ENCODE assay signal across 27 cellular contexts in genomic region chr2:169300617-169301530, GRCh38.
DNase-seq lines count a peak whose midpoint lies in the region; ATAC-seq and TF ChIP-seq lines count a peak whose summit lies in the region.
"Had no signal": no experiment of that assay in that cellular context is flagged by ENCODE, and none has a peak within 500 bp of the region (broad histone marks: within the 10 kb centered on the region; RNA-seq: fewer than 3 reads in every experiment).

No MANE protein-coding gene starts in this region.

- no peak for ATAC-seq in HG03378 (IDR thresholded peaks at IDR 0.05; ENCODE audit: unreplicated experiment)
- ATAC-seq: activated CD4-positive, alpha-beta T cell treated with anti-CD3 and anti-CD28 coated beads for 36 hours; activated T-helper 17 cell treated with anti-CD3 and anti-CD28 coated beads, Interleukin-2, amount 50 U/mL, for 72 hours; body of pancreas; HepG2; natural killer cell treated with Interleukin-12 subunit alpha and Interleukin-12 subunit beta and Interleukin-15 and Interleukin-18, amount 100 ng/mL, for 72 hours had no signal

- H3K27me3 ChIP-seq in NT2/D1 (ENCODE audit: insufficient read depth, insufficient read length) (no peaks in the 10 kb centered on the region), BE2C (no peaks in the 10 kb centered on the region)
- H3K27me3 ChIP-seq: adrenal gland, body of pancreas, right atrium auricular region, testis had no signal

- no peak for TF ChIP-seq CTCF in BE2C (IDR thresholded peaks at IDR 0.05; ENCODE audit: low read depth, low read length)

- H3K4me3 ChIP-seq in NT2/D1 (ENCODE audit: insufficient read length, low read depth) (no peak overlapping the region), BE2C (ENCODE audit: low read depth, low read length) (no peak overlapping the region)
- H3K4me3 ChIP-seq: adrenal gland, body of pancreas, lung, right atrium auricular region, smooth muscle cell, testis had no signal

- DNase-seq in NCI-H1092 treated with DMSO at 0.1 percent for 48 hours (lab: John Stamatoyannopoulos, UW) (peak; percentile 4), NCI-H1092 (lab: John Stamatoyannopoulos, UW) (no peak), NT2/D1 (ENCODE audit: low read depth, low spot score) (peak; percentile 18), globus pallidus (ENCODE audit: low spot score) (peak; percentile 64), substantia nigra (lab: John Stamatoyannopoulos, UW) (peak in 2 of 49 donors; percentile 7 to 14), BE2C (no peak), NCI-H2196 (lab: John Stamatoyannopoulos, UW; ENCODE audit: unreplicated experiment) (no peak)
- DNase-seq: activated CD4-positive, alpha-beta T cell treated with anti-CD3 and anti-CD28 coated beads for 36 hours; activated naive CD4-positive, alpha-beta T cell treated with anti-CD3 and anti-CD28 coated beads, Interleukin-2, amount 10 ng/mL, durations not matched to agents 7 days and 5 days; adrenal gland; body of pancreas; DMS79; NCI-H187; NCI-H2227 treated with DMSO at 0.1 percent for 48 hours; NCI-H526 treated with DMSO at 0.1 percent for 48 hours; SIG-M5; stimulated activated naive CD4-positive, alpha-beta T cell; testis had no signal

- H3K4me1 ChIP-seq in NT2/D1 (ENCODE audit: insufficient read depth, insufficient read length), result no peaks in the 10 kb centered on the region
- no peaks in the 10 kb centered on the region for H3K4me1 ChIP-seq in BE2C
- H3K4me1 ChIP-seq: adrenal gland, body of pancreas, right atrium auricular region, testis had no signal

- H3K9me3 ChIP-seq in NT2/D1 (ENCODE audit: insufficient read depth, low read length), result no peaks in the 10 kb centered on the region
- no peaks in the 10 kb centered on the region for H3K9me3 ChIP-seq in BE2C
- H3K9me3 ChIP-seq: adrenal gland, body of pancreas, right atrium auricular region, testis had no signal

- H3K9ac ChIP-seq in NT2/D1 (ENCODE audit: insufficient read length, low read depth), result no peak overlapping the region

- H3K36me3 ChIP-seq in NT2/D1 (ENCODE audit: insufficient read depth, insufficient read length, low read length) (no peaks in the 10 kb centered on the region), BE2C (no peaks in the 10 kb centered on the region)
- H3K36me3 ChIP-seq: adrenal gland, right atrium auricular region had no signal

- H3K27ac ChIP-seq in substantia nigra (ENCODE audit: low read depth, low read length, poor library complexity, severe bottlenecking), result peak overlapping the region; percentile 84
- H3K27ac ChIP-seq: 22Rv1, adrenal gland, body of pancreas, C4-2B, right atrium auricular region, testis had no signal

Comparison
In these comparisons a context has a peak if more than half of its experiments do, and no peak if none do; other contexts are left out.
1. DNase-seq: peak in NCI-H1092 treated with DMSO at 0.1 percent for 48 hours (single experiment), NT2/D1 (single experiment) and globus pallidus (single experiment); none in NCI-H1092 (single experiment), BE2C (single experiment) and NCI-H2196 (single experiment).